In the genomic region with DNA sequence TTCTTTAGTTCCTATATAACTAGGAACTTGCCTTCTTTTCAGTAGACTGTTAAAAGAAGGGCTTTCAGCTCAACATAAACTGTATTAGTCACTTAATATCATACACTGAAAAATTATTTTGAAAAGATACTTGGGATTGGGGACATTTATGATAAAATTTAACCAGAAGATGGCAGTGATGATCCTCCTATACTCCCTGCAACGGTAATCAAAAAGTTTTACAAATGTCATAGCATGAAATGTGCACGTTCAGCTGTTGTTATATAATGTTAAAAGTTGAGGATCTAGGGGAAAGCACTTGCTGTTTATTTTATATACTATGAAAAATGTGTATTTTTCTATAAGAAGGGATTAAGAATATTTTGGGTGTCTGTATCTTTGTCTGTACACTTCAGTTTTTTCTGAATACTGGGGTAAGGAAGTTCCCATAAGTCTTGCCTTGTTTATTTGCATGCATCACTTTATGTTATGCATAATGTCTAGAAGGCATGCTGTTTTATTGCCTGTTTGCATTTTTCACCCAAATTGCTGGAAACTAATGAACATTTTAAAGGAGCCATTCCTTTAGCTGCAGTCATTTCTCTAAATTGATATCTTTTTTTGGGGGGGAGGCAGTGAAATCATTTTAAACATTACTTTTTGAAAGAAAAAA, we compare ENCODE assay signal across 10 cellular contexts. TPM values are rescaled to one million over a fixed set of nuclear protein-coding genes. Genes with fewer than 3 reads are reported as not detected.
A peak's percentile ranks its signal among the peaks of the same experiment; 100 is the strongest.
DNase-seq lines count a peak whose midpoint lies in the region; ATAC-seq and TF ChIP-seq lines count a peak whose summit lies in the region.
"Had no signal": no experiment of that assay in that cellular context is flagged by ENCODE, and none has a peak within 500 bp of the region (broad histone marks: within the 10 kb centered on the region; RNA-seq: fewer than 3 reads in every experiment).

No MANE protein-coding gene starts in this region.

- no peaks in the 10 kb centered on the region for H3K27me3 Mint-ChIP-seq in chondrocyte (ENCODE audit: low read depth)
- peaks cover 11% of the 10 kb centered on the region for H3K27me3 Mint-ChIP-seq in progenitor cell of endocrine pancreas
- H3K27me3 Mint-ChIP-seq: IgD-negative memory B cell had no signal

- DNase-seq in NCI-H82 (lab: John Stamatoyannopoulos, UW) (peak; percentile 10), NCI-H82 treated with DMSO at 0.1 percent for 48 hours (lab: John Stamatoyannopoulos, UW; ENCODE audit: unreplicated experiment) (no peak), NCI-H1694 treated with DMSO at 0.1 percent for 48 hours (lab: John Stamatoyannopoulos, UW) (peak; percentile 60), chondrocyte (ENCODE audit: low spot score) (no peak), progenitor cell of endocrine pancreas (ENCODE audit: low spot score, unreplicated experiment) (no peak)
- no peak for DNase-seq in activated CD4-positive, alpha-beta T cell treated with anti-CD3 and anti-CD28 coated beads for 4 hours
- no peak for DNase-seq in stimulated activated naive CD8-positive, alpha-beta T cell treated with anti-CD3 and anti-CD28 coated beads, Interleukin-15, Interleukin-2, amounts not matched to agents 100 U/mL and 50 U/mL, for 24 hours
- DNase-seq in stimulated activated CD4-positive, alpha-beta T cell treated with anti-CD3 and anti-CD28 coated beads, Interleukin-2, amount 100 ng/mL, for 48 hours, result no peak
- DNase-seq: stomach had no signal

- no peak for ATAC-seq in stimulated activated naive CD8-positive, alpha-beta T cell treated with anti-CD3 and anti-CD28 coated beads, Interleukin-15, Interleukin-2, amounts not matched to agents 100 U/mL and 50 U/mL, for 24 hours

- no peaks in the 10 kb centered on the region for H3K9me3 Mint-ChIP-seq in chondrocyte (ENCODE audit: low read depth)
- H3K9me3 Mint-ChIP-seq in progenitor cell of endocrine pancreas (ENCODE audit: low read depth), result no peaks in the 10 kb centered on the region
- H3K9me3 Mint-ChIP-seq: IgD-negative memory B cell had no signal

- H3K27ac Mint-ChIP-seq in chondrocyte (ENCODE audit: unreplicated experiment), result no peak overlapping the region
- no peak overlapping the region for H3K27ac Mint-ChIP-seq in progenitor cell of endocrine pancreas
- H3K27ac Mint-ChIP-seq: IgD-negative memory B cell had no signal

- H3K4me1 Mint-ChIP-seq in chondrocyte (ENCODE audit: low read depth), result peaks cover 42% of the 10 kb centered on the region
- peaks cover 6% of the 10 kb centered on the region for H3K4me1 Mint-ChIP-seq in progenitor cell of endocrine pancreas (ENCODE audit: low read depth)

- H3K4me3 Mint-ChIP-seq in chondrocyte (ENCODE audit: unreplicated experiment) (no peak overlapping the region), progenitor cell of endocrine pancreas (ENCODE audit: low read depth) (no peak overlapping the region)

- peak; percentile 82 for TF ChIP-seq CTCF in chondrocyte (IDR thresholded peaks at IDR 0.05)
- TF ChIP-seq CTCF in progenitor cell of endocrine pancreas (IDR thresholded peaks at IDR 0.05; ENCODE audit: unreplicated experiment), result peak; percentile 31

- H3K36me3 Mint-ChIP-seq in chondrocyte (ENCODE audit: low read depth) (peaks cover 8% of the 10 kb centered on the region), progenitor cell of endocrine pancreas (ENCODE audit: insufficient read depth) (peaks cover 16% of the 10 kb centered on the region)
- H3K36me3 Mint-ChIP-seq: IgD-negative memory B cell had no signal

RNA-seq across cellular contexts. Expression of a gene that starts 19.0 kb away (rescaled TPM):
- 129 to 141 TPM (median 136 TPM) in 3 replicates for total RNA-seq in chondrocyte
- 116 and 118 TPM in 2 replicates for total RNA-seq in progenitor cell of endocrine pancreas

Comparison
In these comparisons a context has a peak if more than half of its experiments do, and no peak if none do; other contexts are left out.
1. DNase-seq: peak in NCI-H82 (single experiment) and NCI-H1694 treated with DMSO at 0.1 percent for 48 hours (single experiment); none in NCI-H82 treated with DMSO at 0.1 percent for 48 hours (single experiment), chondrocyte (single experiment), progenitor cell of endocrine pancreas (single experiment), activated CD4-positive, alpha-beta T cell treated with anti-CD3 and anti-CD28 coated beads for 4 hours (0 of 2), stimulated activated naive CD8-positive, alpha-beta T cell treated with anti-CD3 and anti-CD28 coated beads, Interleukin-15, Interleukin-2, amounts not matched to agents 100 U/mL and 50 U/mL, for 24 hours (single experiment) and stimulated activated CD4-positive, alpha-beta T cell treated with anti-CD3 and anti-CD28 coated beads, Interleukin-2, amount 100 ng/mL, for 48 hours (0 of 2).